In genomic region chr22:48173061-48173849, GRCh38 we compare ENCODE assay signal across 18 cellular contexts.
DNase-seq lines count a peak whose midpoint lies in the region; ATAC-seq and TF ChIP-seq lines count a peak whose summit lies in the region.
"Had no signal": no experiment of that assay in that cellular context is flagged by ENCODE, and none has a peak within 500 bp of the region (broad histone marks: within the 10 kb centered on the region; RNA-seq: fewer than 3 reads in every experiment).

No MANE protein-coding gene starts in this region.

- intact Hi-C loops in prostate gland (cut with DNase I), result no loop called here

- peaks cover 13% of the 10 kb centered on the region for H3K4me1 ChIP-seq in DOHH2 (ENCODE audit: control insufficient read depth, low read length)
- no peaks in the 10 kb centered on the region for H3K4me1 ChIP-seq in prostate gland (replicated peaks)

- no peaks in the 10 kb centered on the region for H4K20me1 ChIP-seq in DOHH2 (ENCODE audit: control insufficient read depth, insufficient read depth, low read depth, low read length)

- H3K4me3 Mint-ChIP-seq in chondrocyte (ENCODE audit: unreplicated experiment) (no peak overlapping the region), T-helper 17 cell (no peak overlapping the region)
- H3K4me3 Mint-ChIP-seq: B cell; CD4-positive, alpha-beta memory T cell; IgD-negative memory B cell had no signal

- H3K9me3 ChIP-seq in DOHH2 (ENCODE audit: control insufficient read depth, insufficient read depth, low read length) (no peaks in the 10 kb centered on the region), prostate gland (no peaks in the 10 kb centered on the region), T-helper 17 cell (ENCODE audit: control insufficient read depth, low read length, poor library complexity, severe bottlenecking) (no peaks in the 10 kb centered on the region)

- ATAC-seq in T-helper 17 cell (no peak), GM19452 (IDR thresholded peaks at IDR 0.05; ENCODE audit: unreplicated experiment) (no peak), GM19463 (IDR thresholded peaks at IDR 0.05; ENCODE audit: unreplicated experiment) (no peak)
- ATAC-seq: HCT116 had no signal

- WGBS in prostate gland, result 30% methylated on average over 21 of the region's 21 CpGs

- peak; percentile 13 for DNase-seq in LNCaP clone FGC (ENCODE audit: low read depth)
- DNase-seq in chondrocyte (ENCODE audit: low spot score), result peak; percentile 41
- peak; percentile 12 for DNase-seq in prostate gland (ENCODE audit: low spot score)
- no peak for DNase-seq in T-helper 17 cell
- no peak for DNase-seq in HuH-7 (ENCODE audit: low spot score)
- DNase-seq: ACHN; CD4-positive, alpha-beta memory T cell; DMS79; EL; GDM1; GM23248 had no signal

- peak overlapping the region; percentile 31 for H3K4me2 ChIP-seq in DOHH2 (ENCODE audit: low read length)

- no peak overlapping the region for H3K27ac Mint-ChIP-seq in chondrocyte (ENCODE audit: unreplicated experiment)
- H3K27ac Mint-ChIP-seq in T-helper 17 cell, result no peak overlapping the region
- H3K27ac Mint-ChIP-seq: B cell; CD4-positive, alpha-beta memory T cell; IgD-negative memory B cell had no signal

- no peaks in the 10 kb centered on the region for H3K27me3 Mint-ChIP-seq in chondrocyte (ENCODE audit: low read depth)
- no peaks in the 10 kb centered on the region for H3K27me3 Mint-ChIP-seq in T-helper 17 cell

- H3K4me3 ChIP-seq in DOHH2 (ENCODE audit: low read length) (no peak overlapping the region), LNCaP clone FGC (ENCODE audit: low read depth, low read length) (no peak overlapping the region), prostate gland (no peak overlapping the region)
- H3K4me3 ChIP-seq: GM23248 had no signal

- H3K27ac ChIP-seq in DOHH2 (ENCODE audit: low read depth, low read length) (no peak overlapping the region), prostate gland (no peak overlapping the region)
- H3K27ac ChIP-seq: C4-2B, GM23248 had no signal

- H3K27me3 ChIP-seq in DOHH2 (ENCODE audit: control insufficient read depth, low read length) (peaks cover 4% of the 10 kb centered on the region; the same call in 1 of the 2 replicates), prostate gland (replicated peaks; ENCODE audit: insufficient read depth) (peaks cover 2% of the 10 kb centered on the region)

- H3K79me2 ChIP-seq in DOHH2 (ENCODE audit: control insufficient read depth, low read length), result no peaks in the 10 kb centered on the region

- H3F3A ChIP-seq in DOHH2 (ENCODE audit: control insufficient read depth, insufficient read depth), result no peaks in the 10 kb centered on the region

- H3K36me3 Mint-ChIP-seq in chondrocyte (ENCODE audit: low read depth) (no peaks in the 10 kb centered on the region), T-helper 17 cell (ENCODE audit: low read depth) (no peaks in the 10 kb centered on the region)
- H3K36me3 Mint-ChIP-seq: CD4-positive, alpha-beta memory T cell; IgD-negative memory B cell had no signal

- TF ChIP-seq CTCF in DOHH2 (IDR thresholded peaks at IDR 0.05; ENCODE audit: low read depth, low read length, poor library complexity, severe bottlenecking) (no peak), LNCaP clone FGC (IDR thresholded peaks at IDR 0.05; ENCODE audit: control insufficient read depth, extremely low read depth, insufficient read depth) (no peak), chondrocyte (IDR thresholded peaks at IDR 0.05) (no peak), prostate gland (IDR thresholded peaks at IDR 0.05) (no peak)

- peaks cover 7% of the 10 kb centered on the region for H3K9me3 Mint-ChIP-seq in chondrocyte (ENCODE audit: low read depth)

- H3K4me1 Mint-ChIP-seq in chondrocyte (ENCODE audit: low read depth) (no peaks in the 10 kb centered on the region), T-helper 17 cell (no peaks in the 10 kb centered on the region)
- H3K4me1 Mint-ChIP-seq: B cell; CD4-positive, alpha-beta memory T cell; IgD-negative memory B cell had no signal

- H3K36me3 ChIP-seq in DOHH2 (ENCODE audit: control insufficient read depth, low read length), result no peaks in the 10 kb centered on the region
- H3K36me3 ChIP-seq in prostate gland, result no peaks in the 10 kb centered on the region

- no peak for TF ChIP-seq POLR2A in prostate gland (IDR thresholded peaks at IDR 0.05)

- no peaks in the 10 kb centered on the region for H3K9me2 ChIP-seq in DOHH2 (replicated peaks; ENCODE audit: control insufficient read depth, low read length)

Comparison
In these comparisons a context has a peak if more than half of its experiments do, and no peak if none do; other contexts are left out.
1. DNase-seq: peak in LNCaP clone FGC (single experiment), chondrocyte (single experiment) and prostate gland (single experiment); none in T-helper 17 cell (0 of 3) and HuH-7 (single experiment).